ENCODE assay signal across 29 cellular contexts in the genomic region with DNA sequence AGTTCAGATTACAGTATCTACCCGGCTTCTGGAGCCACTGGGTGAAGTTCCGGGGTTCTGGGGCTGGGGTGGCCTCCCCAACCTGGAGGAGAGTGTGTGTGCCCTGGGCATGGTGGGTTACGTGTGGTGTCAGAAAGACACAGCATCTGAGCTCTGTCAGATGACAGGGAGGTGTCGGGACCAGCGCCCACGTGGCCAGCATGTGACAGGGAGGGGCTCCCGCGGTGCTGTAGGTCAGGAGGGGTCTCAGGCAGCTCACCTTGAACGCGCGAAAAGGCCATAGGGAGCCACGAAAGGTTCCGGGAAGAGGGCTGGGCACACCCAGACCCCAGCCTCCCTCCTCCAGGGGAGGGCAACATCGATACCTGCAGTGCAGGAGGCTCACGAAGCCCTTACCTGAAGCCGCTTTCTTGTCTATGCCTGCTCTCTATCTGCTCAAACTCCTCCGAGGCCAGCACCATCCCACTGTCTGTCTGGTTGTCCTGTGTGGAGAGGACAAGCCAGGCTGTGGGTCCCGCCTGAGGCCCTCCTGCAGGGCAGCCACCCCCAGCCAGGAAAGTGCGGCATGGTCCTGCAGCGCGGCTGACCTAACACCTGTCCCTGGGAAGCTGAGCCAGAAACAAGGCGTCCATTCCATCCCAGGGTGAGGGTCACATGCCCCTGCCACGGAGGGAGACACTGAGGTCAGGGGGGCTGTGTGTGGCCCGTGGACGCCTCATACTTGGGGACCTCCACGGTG. TPM values are rescaled to one million over a fixed set of nuclear protein-coding genes. Genes with fewer than 3 reads are reported as not detected.
"Had no signal": no experiment of that assay in that cellular context is flagged by ENCODE, and none has a peak within 500 bp of the region (broad histone marks: within the 10 kb centered on the region; RNA-seq: fewer than 3 reads in every experiment).

No MANE protein-coding gene starts in this region.

- H3K4me2 ChIP-seq: hepatocyte, smooth muscle cell had no signal

- H3K9me3 ChIP-seq: sigmoid colon, upper lobe of right lung had no signal

- DNase-seq: activated CD4-positive, alpha-beta T cell treated with anti-CD3 and anti-CD28 coated beads, Interleukin-2, amount 10 ng/mL, durations not matched to agents 7 days and 5 days; activated CD4-positive, CD25-positive, alpha-beta regulatory T cell treated with anti-CD3 and anti-CD28 coated beads, Interleukin-2, amount 50 U/mL, for 72 hours; activated CD8-positive, alpha-beta memory T cell treated with anti-CD3 and anti-CD28 coated beads, Interleukin-2, amount 10 ng/mL, durations not matched to agents 7 days and 5 days; activated gamma-delta T cell treated with Interleukin-2 at 50 U/mL for 16 hours; activated T-cell treated with anti-CD3 and anti-CD28 coated beads for 4 hours; central memory CD4-positive, alpha-beta T cell; dermis blood vessel endothelial cell; effector CD8-positive, alpha-beta T cell; foreskin melanocyte; immature natural killer cell; nucleus accumbens; sigmoid colon; stimulated activated CD4-positive, alpha-beta T cell treated with anti-CD3 and anti-CD28 coated beads, Interleukin-15, amount 100 ng/mL, for 24 hours; stimulated activated CD8-positive, alpha-beta memory T cell treated with anti-CD3 and anti-CD28 coated beads, Interleukin-4, amount 100 ng/mL, for 48 hours; stimulated activated naive CD4-positive, alpha-beta T cell; T-cell; upper lobe of right lung; WERI-Rb-1 had no signal

- H2AFZ ChIP-seq: hepatocyte had no signal

- H3K4me3 Mint-ChIP-seq: activated CD4-positive, alpha-beta T cell treated with anti-CD3 and anti-CD28 coated beads, Interleukin-2, amount 10 ng/mL, durations not matched to agents 7 days and 5 days; activated CD8-positive, alpha-beta memory T cell treated with anti-CD3 and anti-CD28 coated beads, Interleukin-2, amount 10 ng/mL, durations not matched to agents 7 days and 5 days; activated CD8-positive, alpha-beta T cell treated with anti-CD3 and anti-CD28 coated beads for 36 hours; brain; immature natural killer cell; memory B cell; natural killer cell treated with Interleukin-12 subunit alpha and Interleukin-12 subunit beta and Interleukin-15 and Interleukin-18, amount 100 ng/mL, for 72 hours; T-cell; T-helper 2 cell treated with Interferon-gamma antibody and Interleukin-4, amounts not matched to agents 5 μg/mL and 100 μg/mL, for 36 hours had no signal

- H3K4me1 ChIP-seq: sigmoid colon, upper lobe of right lung had no signal

- H3K4me1 Mint-ChIP-seq: activated CD8-positive, alpha-beta memory T cell treated with anti-CD3 and anti-CD28 coated beads, Interleukin-2, amount 10 ng/mL, durations not matched to agents 7 days and 5 days; brain had no signal

- H3K27me3 Mint-ChIP-seq: activated CD4-positive, alpha-beta T cell treated with anti-CD3 and anti-CD28 coated beads, Interleukin-2, amount 10 ng/mL, durations not matched to agents 7 days and 5 days; activated CD8-positive, alpha-beta memory T cell treated with anti-CD3 and anti-CD28 coated beads, Interleukin-2, amount 10 ng/mL, durations not matched to agents 7 days and 5 days; activated CD8-positive, alpha-beta T cell treated with anti-CD3 and anti-CD28 coated beads for 36 hours; T-cell had no signal

- H3K27ac ChIP-seq: hepatocyte, sigmoid colon, WERI-Rb-1 had no signal

- H3K36me3 ChIP-seq: sigmoid colon, upper lobe of right lung, WERI-Rb-1 had no signal

- H3K36me3 Mint-ChIP-seq: activated CD8-positive, alpha-beta memory T cell treated with anti-CD3 and anti-CD28 coated beads, Interleukin-2, amount 10 ng/mL, durations not matched to agents 7 days and 5 days; activated naive CD4-positive, alpha-beta T cell treated with anti-CD3 and anti-CD28 coated beads, Interleukin-2, amount 50 U/mL, for 72 hours; brain; immature natural killer cell; memory B cell; natural killer cell treated with Interleukin-12 subunit alpha and Interleukin-12 subunit beta and Interleukin-15 and Interleukin-18, amount 100 ng/mL, for 72 hours; T-cell had no signal

- H3K4me3 ChIP-seq: hepatocyte, sigmoid colon, smooth muscle cell, upper lobe of right lung had no signal

- H3K27ac Mint-ChIP-seq: activated CD4-positive, alpha-beta T cell treated with anti-CD3 and anti-CD28 coated beads, Interleukin-2, amount 10 ng/mL, durations not matched to agents 7 days and 5 days; activated CD8-positive, alpha-beta memory T cell treated with anti-CD3 and anti-CD28 coated beads, Interleukin-2, amount 10 ng/mL, durations not matched to agents 7 days and 5 days; activated CD8-positive, alpha-beta T cell treated with anti-CD3 and anti-CD28 coated beads for 36 hours; activated naive CD4-positive, alpha-beta T cell treated with anti-CD3 and anti-CD28 coated beads, Interleukin-2, amount 50 U/mL, for 72 hours; brain; immature natural killer cell; memory B cell; natural killer cell treated with Interleukin-12 subunit alpha and Interleukin-12 subunit beta and Interleukin-15 and Interleukin-18, amount 100 ng/mL, for 72 hours; T-cell; T-helper 2 cell treated with Interferon-gamma antibody and Interleukin-4, amounts not matched to agents 5 μg/mL and 100 μg/mL, for 36 hours had no signal

- H3K79me2 ChIP-seq: hepatocyte had no signal

- ATAC-seq: activated CD8-positive, alpha-beta memory T cell treated with anti-CD3 and anti-CD28 coated beads, Interleukin-2, amount 10 ng/mL, durations not matched to agents 7 days and 5 days; activated CD8-positive, alpha-beta T cell treated with anti-CD3 and anti-CD28 coated beads for 36 hours; activated naive CD4-positive, alpha-beta T cell treated with anti-CD3 and anti-CD28 coated beads, Interleukin-2, amount 50 U/mL, for 72 hours; esophagus mucosa; natural killer cell treated with Interleukin-12 subunit alpha and Interleukin-12 subunit beta and Interleukin-15 and Interleukin-18, amount 100 ng/mL, for 72 hours; T-cell; upper lobe of right lung had no signal

- H3K27me3 ChIP-seq: hepatocyte, sigmoid colon, upper lobe of right lung had no signal

- H3K9me3 Mint-ChIP-seq: activated CD4-positive, alpha-beta T cell treated with anti-CD3 and anti-CD28 coated beads, Interleukin-2, amount 10 ng/mL, durations not matched to agents 7 days and 5 days; activated CD8-positive, alpha-beta T cell treated with anti-CD3 and anti-CD28 coated beads for 36 hours; activated naive CD4-positive, alpha-beta T cell treated with anti-CD3 and anti-CD28 coated beads, Interleukin-2, amount 50 U/mL, for 72 hours; brain; immature natural killer cell; memory B cell; natural killer cell treated with Interleukin-12 subunit alpha and Interleukin-12 subunit beta and Interleukin-15 and Interleukin-18, amount 100 ng/mL, for 72 hours; T-cell; T-helper 2 cell treated with Interferon-gamma antibody and Interleukin-4, amounts not matched to agents 5 μg/mL and 100 μg/mL, for 36 hours had no signal

RNA-seq across cellular contexts. Expression of gene SCGB3A1, which starts 17.4 kb away (rescaled TPM):
- total RNA-seq: activated CD4-positive, alpha-beta T cell treated with anti-CD3 and anti-CD28 coated beads, Interleukin-2, amount 10 ng/mL, durations not matched to agents 7 days and 5 days; activated CD8-positive, alpha-beta memory T cell treated with anti-CD3 and anti-CD28 coated beads, Interleukin-2, amount 10 ng/mL, durations not matched to agents 7 days and 5 days; activated CD8-positive, alpha-beta T cell treated with anti-CD3 and anti-CD28 coated beads for 36 hours; activated naive CD4-positive, alpha-beta T cell treated with anti-CD3 and anti-CD28 coated beads, Interleukin-2, amount 50 U/mL, for 72 hours; aorta; hepatocyte; natural killer cell treated with Interleukin-12 subunit alpha and Interleukin-12 subunit beta and Interleukin-15 and Interleukin-18, amount 100 ng/mL, for 72 hours; sigmoid colon; smooth muscle cell; subcutaneous adipose tissue had no signal
- polyA plus RNA-seq: hepatocyte, smooth muscle cell had no signal

RNA-seq across cellular contexts. Expression of gene FLT4, which starts 40.7 kb away (rescaled TPM):
- total RNA-seq: smooth muscle cell had no signal
- polyA plus RNA-seq: smooth muscle cell had no signal
